1 cellular context compared by ENCODE assay signal in genomic region chr2:197141669-197142068, GRCh38.
TF ChIP-seq lines count a peak whose summit lies in the region.

No MANE protein-coding gene starts in this region.

TF ChIP-seq in HepG2, 621 proteins besides CTCF, POLR2A, EP300 and RAD21 (continued from another document):
- TF ChIP-seq NFAT5 (CRISPR knock-in tag; IDR thresholded peaks at IDR 0.05) (no peak), ZNF556 (CRISPR knock-in tag; IDR thresholded peaks at IDR 0.05; ENCODE audit: borderline replicate concordance) (no peak), TSC22D2 (CRISPR knock-in tag; IDR thresholded peaks at IDR 0.05; ENCODE audit: borderline replicate concordance) (no peak), MBD4 (IDR thresholded peaks at IDR 0.05; ENCODE audit: borderline replicate concordance, low read length) (no peak), BHLHE40 (IDR thresholded peaks at IDR 0.05; ENCODE audit: low read length) (no peak), FOXJ3 (CRISPR knock-in tag; IDR thresholded peaks at IDR 0.05; ENCODE audit: borderline replicate concordance) (no peak), ATF3 (CRISPR knock-in tag; IDR thresholded peaks at IDR 0.05) (no peak), MED1 (CRISPR knock-in tag; IDR thresholded peaks at IDR 0.05) (no peak)
